ENCODE assay signal across 31 cellular contexts in genomic region chr13:34040863-34041262, GRCh38.
"Had no signal": no experiment of that assay in that cellular context is flagged by ENCODE, and none has a peak within 500 bp of the region (broad histone marks: within the 10 kb centered on the region; RNA-seq: fewer than 3 reads in every experiment).

No MANE protein-coding gene starts in this region.

- FAIRE-seq: colon, frontal cortex had no signal

- H3K4me3 ChIP-seq: body of pancreas, esophagus squamous epithelium had no signal

- H3K9me3 ChIP-seq: body of pancreas, esophagus squamous epithelium had no signal

- ATAC-seq: activated CD4-positive, CD25-positive, alpha-beta regulatory T cell treated with anti-CD3 and anti-CD28 coated beads, Interleukin-2, amount 50 U/mL, for 24 hours; activated CD8-positive, alpha-beta T cell treated with anti-CD3 and anti-CD28 coated beads for 36 hours; activated T-cell treated with anti-CD3 and anti-CD28 coated beads, Interleukin-2, amount 50 U/mL, for 4 hours; activated T-helper 17 cell treated with anti-CD3 and anti-CD28 coated beads, Interleukin-2, amount 50 U/mL, for 72 hours; body of pancreas; effector memory CD8-positive, alpha-beta T cell; T-helper 17 cell had no signal

- H3K27me3 Mint-ChIP-seq: activated CD8-positive, alpha-beta T cell treated with anti-CD3 and anti-CD28 coated beads for 36 hours; activated T-helper 17 cell treated with anti-CD3 and anti-CD28 coated beads, Interleukin-2, amount 50 U/mL, for 72 hours; T-helper 17 cell had no signal

- H3K36me3 ChIP-seq: esophagus squamous epithelium, WERI-Rb-1 had no signal

- H3K36me3 Mint-ChIP-seq: activated naive CD8-positive, alpha-beta T cell had no signal

- H3K4me1 ChIP-seq: body of pancreas, esophagus squamous epithelium had no signal

- H3K27ac Mint-ChIP-seq: activated B cell treated with CpG ODN at 0.5 μM for 24 hours; activated CD8-positive, alpha-beta T cell treated with anti-CD3 and anti-CD28 coated beads for 36 hours; activated naive CD8-positive, alpha-beta T cell; activated T-helper 17 cell treated with anti-CD3 and anti-CD28 coated beads, Interleukin-2, amount 50 U/mL, for 72 hours; effector memory CD8-positive, alpha-beta T cell; T-helper 17 cell; T-helper 2 cell treated with Interferon-gamma antibody and Interleukin-4, amounts not matched to agents 5 μg/mL and 100 μg/mL, for 36 hours had no signal

- H3K4me3 Mint-ChIP-seq: activated B cell treated with CpG ODN at 0.5 μM for 24 hours; activated CD8-positive, alpha-beta T cell treated with anti-CD3 and anti-CD28 coated beads for 36 hours; activated naive CD8-positive, alpha-beta T cell; activated T-cell treated with anti-CD3 and anti-CD28 coated beads, Interleukin-2, amount 50 U/mL, for 4 hours; activated T-helper 17 cell treated with anti-CD3 and anti-CD28 coated beads, Interleukin-2, amount 50 U/mL, for 72 hours; effector memory CD8-positive, alpha-beta T cell; T-helper 17 cell; T-helper 2 cell treated with Interferon-gamma antibody and Interleukin-4, amounts not matched to agents 5 μg/mL and 100 μg/mL, for 36 hours had no signal

- H3K4me1 Mint-ChIP-seq: activated T-helper 17 cell treated with anti-CD3 and anti-CD28 coated beads, Interleukin-2, amount 50 U/mL, for 72 hours; T-helper 17 cell had no signal

- DNase-seq: activated B cell treated with CpG ODN at 0.5 μM for 24 hours; activated CD4-positive, alpha-beta T cell treated with anti-CD3 and anti-CD28 coated beads for 48 hours; activated CD4-positive, alpha-beta T cell treated with anti-CD3 and anti-CD28 coated beads, Interleukin-2, amount 50 U/mL, for 1 hour; activated CD4-positive, alpha-beta T cell treated with anti-CD3 and anti-CD28 coated beads, Interleukin-2, amount 50 U/mL, for 48 hours; activated CD8-positive, alpha-beta memory T cell treated with anti-CD3 and anti-CD28 coated beads for 24 hours; activated CD8-positive, alpha-beta T cell treated with anti-CD3 and anti-CD28 coated beads for 36 hours; activated effector memory CD4-positive, alpha-beta T cell treated with Interleukin-2 at 50 U/mL for 16 hours; activated gamma-delta T cell treated with Interleukin-2 at 50 U/mL for 16 hours; activated naive CD4-positive, alpha-beta T cell treated with anti-CD3 and anti-CD28 coated beads, Interleukin-2, amount 50 U/mL, for 16 hours; activated naive CD4-positive, alpha-beta T cell treated with Interleukin-2 at 50 U/mL for 16 hours; activated T-cell treated with anti-CD3 and anti-CD28 coated beads, Interleukin-2, amount 50 U/mL, for 4 hours; amniotic stem cell; anterior cingulate cortex; body of pancreas; caudate nucleus; cortex of kidney; dermis blood vessel endothelial cell; effector CD4-positive, alpha-beta T cell; effector memory CD8-positive, alpha-beta T cell; esophagus squamous epithelium; foreskin fibroblast; head of caudate nucleus; T-helper 17 cell; T1000; WERI-Rb-1 had no signal

- H3K27me3 ChIP-seq: body of pancreas, esophagus squamous epithelium had no signal

- H3K9me3 Mint-ChIP-seq: activated B cell treated with CpG ODN at 0.5 μM for 24 hours; activated CD8-positive, alpha-beta T cell treated with anti-CD3 and anti-CD28 coated beads for 36 hours; activated T-cell treated with anti-CD3 and anti-CD28 coated beads, Interleukin-2, amount 50 U/mL, for 4 hours; T-helper 2 cell treated with Interferon-gamma antibody and Interleukin-4, amounts not matched to agents 5 μg/mL and 100 μg/mL, for 36 hours had no signal

- H3K27ac ChIP-seq: body of pancreas, esophagus squamous epithelium, WERI-Rb-1 had no signal
